ENCODE assay signal across 27 cellular contexts in genomic region chr5:169168288-169168687, GRCh38.
"Had no signal": no experiment of that assay in that cellular context is flagged by ENCODE, and none has a peak within 500 bp of the region (broad histone marks: within the 10 kb centered on the region; RNA-seq: fewer than 3 reads in every experiment).

No MANE protein-coding gene starts in this region.

- H3K27me3 Mint-ChIP-seq: activated CD8-positive, alpha-beta T cell treated with anti-CD3 and anti-CD28 coated beads for 36 hours; activated naive CD8-positive, alpha-beta T cell had no signal

- H3K36me3 Mint-ChIP-seq: activated naive CD8-positive, alpha-beta T cell had no signal

- H3K9me3 ChIP-seq: colonic mucosa, esophagus squamous epithelium had no signal

- H3K4me1 ChIP-seq: colonic mucosa had no signal

- H3K4me3 Mint-ChIP-seq: activated B cell treated with CpG ODN at 0.5 μM for 24 hours; activated CD8-positive, alpha-beta T cell treated with anti-CD3 and anti-CD28 coated beads for 36 hours; activated naive CD8-positive, alpha-beta T cell; activated T-cell treated with anti-CD3 and anti-CD28 coated beads, Interleukin-2, amount 50 U/mL, for 4 hours; activated T-helper 17 cell treated with anti-CD3 and anti-CD28 coated beads, Interleukin-2, amount 50 U/mL, for 72 hours; T-helper 17 cell; T-helper 2 cell treated with Interferon-gamma antibody and Interleukin-4, amounts not matched to agents 5 μg/mL and 100 μg/mL, for 36 hours had no signal

- DNase-seq: activated B cell treated with CpG ODN at 0.5 μM for 24 hours; activated CD4-positive, alpha-beta T cell treated with anti-CD3 and anti-CD28 coated beads for 48 hours; activated CD4-positive, alpha-beta T cell treated with anti-CD3 and anti-CD28 coated beads, Interleukin-2, amount 50 U/mL, for 1 hour; activated CD4-positive, alpha-beta T cell treated with anti-CD3 and anti-CD28 coated beads, Interleukin-2, amount 50 U/mL, for 48 hours; activated CD8-positive, alpha-beta memory T cell treated with anti-CD3 and anti-CD28 coated beads for 24 hours; activated CD8-positive, alpha-beta T cell treated with anti-CD3 and anti-CD28 coated beads for 36 hours; activated effector memory CD4-positive, alpha-beta T cell treated with Interleukin-2 at 50 U/mL for 16 hours; activated gamma-delta T cell treated with Interleukin-2 at 50 U/mL for 16 hours; activated naive CD4-positive, alpha-beta T cell treated with anti-CD3 and anti-CD28 coated beads, Interleukin-2, amount 50 U/mL, for 16 hours; activated naive CD4-positive, alpha-beta T cell treated with Interleukin-2 at 50 U/mL for 16 hours; activated T-cell treated with anti-CD3 and anti-CD28 coated beads, Interleukin-2, amount 50 U/mL, for 4 hours; amniotic stem cell; anterior cingulate cortex; central memory CD4-positive, alpha-beta T cell; colonic mucosa; effector CD8-positive, alpha-beta T cell; esophagus squamous epithelium; head of caudate nucleus; T-helper 1 cell; T-helper 17 cell; T1000; WERI-Rb-1 had no signal

- ATAC-seq: activated CD4-positive, CD25-positive, alpha-beta regulatory T cell treated with anti-CD3 and anti-CD28 coated beads, Interleukin-2, amount 50 U/mL, for 24 hours; activated CD8-positive, alpha-beta T cell treated with anti-CD3 and anti-CD28 coated beads for 36 hours; activated T-cell treated with anti-CD3 and anti-CD28 coated beads, Interleukin-2, amount 50 U/mL, for 4 hours; activated T-helper 17 cell treated with anti-CD3 and anti-CD28 coated beads, Interleukin-2, amount 50 U/mL, for 72 hours; T-helper 17 cell had no signal

- H3K27ac Mint-ChIP-seq: activated B cell treated with CpG ODN at 0.5 μM for 24 hours; activated CD8-positive, alpha-beta T cell treated with anti-CD3 and anti-CD28 coated beads for 36 hours; activated naive CD8-positive, alpha-beta T cell; activated T-helper 17 cell treated with anti-CD3 and anti-CD28 coated beads, Interleukin-2, amount 50 U/mL, for 72 hours; T-helper 17 cell; T-helper 2 cell treated with Interferon-gamma antibody and Interleukin-4, amounts not matched to agents 5 μg/mL and 100 μg/mL, for 36 hours had no signal

- H3K4me3 ChIP-seq: colonic mucosa, esophagus squamous epithelium had no signal

- H3K27ac ChIP-seq: colonic mucosa, epithelial cell of prostate, esophagus squamous epithelium, WERI-Rb-1 had no signal

- H3K4me1 Mint-ChIP-seq: activated B cell treated with CpG ODN at 0.5 μM for 24 hours; activated T-helper 17 cell treated with anti-CD3 and anti-CD28 coated beads, Interleukin-2, amount 50 U/mL, for 72 hours; T-helper 17 cell had no signal

- H3K27me3 ChIP-seq: colonic mucosa, esophagus squamous epithelium had no signal

- H3K36me3 ChIP-seq: colonic mucosa, esophagus squamous epithelium, WERI-Rb-1 had no signal

- H3K9me3 Mint-ChIP-seq: activated B cell treated with CpG ODN at 0.5 μM for 24 hours; activated T-cell treated with anti-CD3 and anti-CD28 coated beads, Interleukin-2, amount 50 U/mL, for 4 hours; activated T-helper 17 cell treated with anti-CD3 and anti-CD28 coated beads, Interleukin-2, amount 50 U/mL, for 72 hours; T-helper 2 cell treated with Interferon-gamma antibody and Interleukin-4, amounts not matched to agents 5 μg/mL and 100 μg/mL, for 36 hours had no signal
